In the genomic region with DNA sequence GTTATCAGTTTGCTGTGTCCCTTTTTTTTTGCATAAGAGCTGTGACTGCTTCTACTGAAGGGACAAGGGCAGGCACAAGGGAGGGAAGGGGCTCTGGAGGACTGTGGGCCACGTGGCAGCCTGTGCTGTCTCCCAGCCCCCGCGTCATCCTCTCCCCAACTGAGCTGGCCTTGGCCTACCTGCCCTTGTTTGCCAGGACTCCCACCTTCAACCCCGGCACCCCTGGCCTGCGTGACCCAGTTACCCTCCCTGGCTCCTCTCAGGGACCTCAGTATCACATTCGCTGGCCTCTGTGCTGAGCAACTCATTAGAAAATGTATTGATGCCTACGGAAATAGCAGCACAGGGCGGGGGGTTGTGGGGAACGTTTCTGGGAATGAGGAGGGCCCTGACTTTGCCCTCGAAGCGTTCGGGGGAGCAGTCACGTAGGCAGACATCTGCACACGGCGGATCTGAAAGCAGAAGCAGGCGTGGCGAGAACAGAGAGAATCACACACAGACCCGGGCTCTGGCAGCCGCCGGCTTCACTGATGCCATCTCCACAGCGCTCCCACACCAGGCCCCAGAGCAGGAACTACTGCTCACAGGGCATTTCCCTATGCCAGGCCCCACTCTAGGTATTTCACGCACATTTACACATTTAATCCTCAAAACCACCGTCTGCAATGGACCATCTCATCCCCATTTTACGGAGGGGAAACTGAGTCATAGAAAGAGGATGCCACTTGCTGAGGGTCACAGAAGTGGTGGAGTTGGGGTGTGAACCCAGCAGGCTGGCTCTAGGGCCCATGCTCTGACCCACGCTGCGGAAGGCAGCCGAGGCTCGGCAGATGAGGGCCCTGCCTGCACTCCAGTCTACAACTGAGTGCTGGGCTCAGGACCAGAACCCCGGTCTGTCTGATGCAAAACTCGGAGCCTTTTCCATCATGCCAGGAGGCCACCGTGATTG, we compare ENCODE assay signal across 17 cellular contexts. TPM values are rescaled to one million over a fixed set of nuclear protein-coding genes. Genes with fewer than 3 reads are reported as not detected.
DNase-seq lines count a peak whose midpoint lies in the region; ATAC-seq, FAIRE-seq and TF ChIP-seq lines count a peak whose summit lies in the region.
"Had no signal": no experiment of that assay in that cellular context is flagged by ENCODE, and none has a peak within 500 bp of the region (broad histone marks: within the 10 kb centered on the region; RNA-seq: fewer than 3 reads in every experiment).

No MANE protein-coding gene starts in this region.

- intact Hi-C loops in kidney (cut with DNase I) = no loop called here

- H3K9me3 ChIP-seq in Peyer's patch = no peaks in the 10 kb centered on the region
- H3K9me3 ChIP-seq in kidney (ENCODE audit: control insufficient read depth in 1 of 2, low read length in 2 of 2) = no peaks in the 10 kb centered on the region
- H3K9me3 ChIP-seq: spleen, vagina had no signal

- no peak overlapping the region for H3K4me3 ChIP-seq in Peyer's patch
- no peak overlapping the region for H3K4me3 ChIP-seq in kidney (ENCODE audit: low read length in 2 of 2)
- H3K4me3 ChIP-seq: coronary artery, spleen, vagina had no signal

- peaks cover 14 to 33% of the 10 kb centered on the region in 2 donors for H3K36me3 Mint-ChIP-seq in activated naive CD4-positive, alpha-beta T cell treated with anti-CD3 and anti-CD28 coated beads, Interleukin-2, amount 50 U/mL, for 72 hours

- no peaks in the 10 kb centered on the region for H3K27me3 ChIP-seq in Peyer's patch
- H3K27me3 ChIP-seq: spleen, vagina had no signal

- H3K4me1 ChIP-seq in Peyer's patch (peaks cover 0 to 18% (median 6%) of the 10 kb centered on the region in 4 donors), kidney (ENCODE audit: control insufficient read depth in 1 of 2, insufficient read depth in 1 of 2, low read depth in 1 of 2, low read length in 2 of 2) (peaks cover 0 to 9% of the 10 kb centered on the region in 2 donors)

- H3K27ac ChIP-seq in Peyer's patch = peak overlapping the region in 1 of 4 donors; percentile 7
- no peak overlapping the region for H3K27ac ChIP-seq in kidney (ENCODE audit: low read depth in 2 of 2, low read length in 2 of 2)
- H3K27ac ChIP-seq: coronary artery, vagina had no signal

- no peak for FAIRE-seq in kidney (lab: Jason Lieb, UNC)

- ATAC-seq in activated naive CD4-positive, alpha-beta T cell treated with anti-CD3 and anti-CD28 coated beads, Interleukin-2, amount 50 U/mL, for 72 hours = no peak
- ATAC-seq in stimulated activated naive CD8-positive, alpha-beta T cell treated with anti-CD3 and anti-CD28 coated beads, Interleukin-15, amount 100 ng/mL, for 72 hours = no peak
- ATAC-seq in HG03108 (IDR thresholded peaks at IDR 0.05; ENCODE audit: unreplicated experiment) (no peak), GM19023 (IDR thresholded peaks at IDR 0.05; ENCODE audit: unreplicated experiment) (no peak)
- ATAC-seq: naive thymus-derived CD8-positive, alpha-beta T cell had no signal

- TF ChIP-seq CTCF in Peyer's patch (IDR thresholded peaks at IDR 0.05) (no peak), kidney (IDR thresholded peaks at IDR 0.05; ENCODE audit: borderline replicate concordance, extremely low read depth, insufficient read depth) (no peak)

- no peak for TF ChIP-seq POLR2A in Peyer's patch (IDR thresholded peaks at IDR 0.05)

- H3K27me3 Mint-ChIP-seq in stimulated activated naive CD8-positive, alpha-beta T cell treated with anti-CD3 and anti-CD28 coated beads, Interleukin-15, amount 100 ng/mL, for 72 hours = no peaks in the 10 kb centered on the region
- H3K27me3 Mint-ChIP-seq: activated naive CD8-positive, alpha-beta T cell treated with anti-CD3 and anti-CD28 coated beads, Interleukin-2, amount 10 ng/mL, durations not matched to agents 7 days and 5 days; naive thymus-derived CD8-positive, alpha-beta T cell had no signal

- H3K9me3 Mint-ChIP-seq in activated naive CD4-positive, alpha-beta T cell treated with anti-CD3 and anti-CD28 coated beads, Interleukin-2, amount 50 U/mL, for 72 hours = no peaks in the 10 kb centered on the region
- H3K9me3 Mint-ChIP-seq in stimulated activated naive CD8-positive, alpha-beta T cell treated with anti-CD3 and anti-CD28 coated beads, Interleukin-15, amount 100 ng/mL, for 72 hours = no peaks in the 10 kb centered on the region
- H3K9me3 Mint-ChIP-seq: activated naive CD8-positive, alpha-beta T cell treated with anti-CD3 and anti-CD28 coated beads, Interleukin-2, amount 10 ng/mL, durations not matched to agents 7 days and 5 days; immature natural killer cell; naive thymus-derived CD8-positive, alpha-beta T cell had no signal

- H3K36me3 ChIP-seq in Peyer's patch (peaks cover 0 to 44% (median 0%) of the 10 kb centered on the region in 3 donors), kidney (ENCODE audit: control insufficient read depth in 1 of 2, insufficient read depth in 2 of 2, low read length in 2 of 2) (peaks cover 6 to 8% of the 10 kb centered on the region in 2 donors)

- DNase-seq in activated naive CD4-positive, alpha-beta T cell treated with anti-CD3 and anti-CD28 coated beads, Interleukin-2, amount 50 U/mL, for 72 hours (ENCODE audit: low spot score in 2 of 2) = no peak
- no peak for DNase-seq in activated naive CD4-positive, alpha-beta T cell treated with anti-CD3 and anti-CD28 coated beads, Interleukin-2, amount 50 U/mL, for 16 hours
- DNase-seq in Peyer's patch (peak in 2 of 3 donors; percentile 36 to 62), kidney (peak; percentile 64), HPDE6-E6E7 (ENCODE audit: extremely low spot score) (no peak)
- no peak for DNase-seq in stimulated activated naive CD8-positive, alpha-beta T cell treated with anti-CD3 and anti-CD28 coated beads, Interleukin-15, amount 100 ng/mL, for 72 hours
- DNase-seq: activated CD4-positive, alpha-beta T cell treated with anti-CD3 and anti-CD28 coated beads, Interleukin-2, amount 50 U/mL, for 1 hour; activated naive CD8-positive, alpha-beta T cell treated with anti-CD3 and anti-CD28 coated beads, Interleukin-2, amount 10 ng/mL, durations not matched to agents 7 days and 5 days; immature natural killer cell; naive thymus-derived CD8-positive, alpha-beta T cell; NCI-H524; spleen had no signal

- H3K4me1 Mint-ChIP-seq in stimulated activated naive CD8-positive, alpha-beta T cell treated with anti-CD3 and anti-CD28 coated beads, Interleukin-15, amount 100 ng/mL, for 72 hours = peaks cover 87% of the 10 kb centered on the region

- H3K4me3 Mint-ChIP-seq in stimulated activated naive CD8-positive, alpha-beta T cell treated with anti-CD3 and anti-CD28 coated beads, Interleukin-15, amount 100 ng/mL, for 72 hours = peak overlapping the region in 1 of 2 donors; percentile 23
- H3K4me3 Mint-ChIP-seq: activated naive CD8-positive, alpha-beta T cell treated with anti-CD3 and anti-CD28 coated beads, Interleukin-2, amount 10 ng/mL, durations not matched to agents 7 days and 5 days; immature natural killer cell; naive thymus-derived CD8-positive, alpha-beta T cell had no signal

- H3K27ac Mint-ChIP-seq in activated naive CD4-positive, alpha-beta T cell treated with anti-CD3 and anti-CD28 coated beads, Interleukin-2, amount 50 U/mL, for 72 hours = peak overlapping the region; percentile 32 to 60
- H3K27ac Mint-ChIP-seq in stimulated activated naive CD8-positive, alpha-beta T cell treated with anti-CD3 and anti-CD28 coated beads, Interleukin-15, amount 100 ng/mL, for 72 hours = peak overlapping the region; percentile 33 to 98
- H3K27ac Mint-ChIP-seq: activated naive CD8-positive, alpha-beta T cell treated with anti-CD3 and anti-CD28 coated beads, Interleukin-2, amount 10 ng/mL, durations not matched to agents 7 days and 5 days had no signal

- no peak overlapping the region for H3K9ac ChIP-seq in kidney (ENCODE audit: low read length in 2 of 2)

RNA-seq across cellular contexts. Expression of gene ATF5, which starts 5.7 kb away (rescaled TPM):
- total RNA-seq in activated naive CD4-positive, alpha-beta T cell treated with anti-CD3 and anti-CD28 coated beads, Interleukin-2, amount 50 U/mL, for 72 hours = 10 to 100 TPM in 1 of 2 donors, 1 to 10 TPM in 1; 7.7 to 13.2 TPM
- total RNA-seq in Peyer's patch (10 to 100 TPM in 3 of 4 donors, 1 to 10 TPM in 1; 3.3 to 21.4 (median 18.2) TPM), kidney (36.4 TPM)
- 22.7 TPM for polyA plus RNA-seq in kidney (ENCODE audit: insufficient read depth, low read depth, low replicate concordance)

RNA-seq across cellular contexts. Expression of gene NUP62, which starts 6.0 kb away (rescaled TPM):
- 100 to 1,000 TPM in 1 of 2 donors, 10 to 100 TPM in 1; 82.5 to 109 TPM for total RNA-seq in activated naive CD4-positive, alpha-beta T cell treated with anti-CD3 and anti-CD28 coated beads, Interleukin-2, amount 50 U/mL, for 72 hours
- total RNA-seq in Peyer's patch = 10 to 100 TPM; 40.0 to 54.5 (median 46.0) TPM
- total RNA-seq in kidney = 39.0 TPM
- polyA plus RNA-seq in kidney (ENCODE audit: insufficient read depth, low read depth, low replicate concordance) = 17.1 TPM

RNA-seq across cellular contexts. Expression of gene IL4I1, which starts 26.6 kb away (rescaled TPM):
- total RNA-seq in activated naive CD4-positive, alpha-beta T cell treated with anti-CD3 and anti-CD28 coated beads, Interleukin-2, amount 50 U/mL, for 72 hours = 10 to 100 TPM in 1 of 2 donors, 1 to 10 TPM in 1; 6.3 to 11.1 TPM
- total RNA-seq in Peyer's patch (not detected), kidney (12.8 TPM)
- 0.82 TPM for polyA plus RNA-seq in kidney (ENCODE audit: insufficient read depth, low read depth, low replicate concordance)
- total RNA-seq: SK-MEL-5, vagina had no signal

RNA-seq across cellular contexts. Expression of gene SIGLEC11, which starts 37.6 kb away (rescaled TPM):
- total RNA-seq in activated naive CD4-positive, alpha-beta T cell treated with anti-CD3 and anti-CD28 coated beads, Interleukin-2, amount 50 U/mL, for 72 hours = not detected
- total RNA-seq in Peyer's patch (1 to 10 TPM in 1 of 4 donors, under 1 TPM in 1, not detected in 2; 0.94 to 1.7 TPM), kidney (1.2 TPM)
- 1.5 TPM for polyA plus RNA-seq in kidney (ENCODE audit: insufficient read depth, low read depth, low replicate concordance)
- total RNA-seq: activated naive CD8-positive, alpha-beta T cell treated with anti-CD3 and anti-CD28 coated beads, Interleukin-2, amount 10 ng/mL, durations not matched to agents 7 days and 5 days; naive thymus-derived CD8-positive, alpha-beta T cell; SK-MEL-5 had no signal
- polyA plus RNA-seq: immature natural killer cell; naive thymus-derived CD8-positive, alpha-beta T cell had no signal

RNA-seq across cellular contexts. Expression of gene TBC1D17, which starts 45.8 kb away (rescaled TPM):
- total RNA-seq in activated naive CD4-positive, alpha-beta T cell treated with anti-CD3 and anti-CD28 coated beads, Interleukin-2, amount 50 U/mL, for 72 hours = 10 to 100 TPM; 28.8 to 53.0 TPM
- total RNA-seq in Peyer's patch (10 to 100 TPM; 22.8 to 83.3 (median 62.1) TPM), kidney (43.6 TPM)
- 34.8 TPM for polyA plus RNA-seq in kidney (ENCODE audit: insufficient read depth, low read depth, low replicate concordance)

Comparison
In these comparisons a context has a peak if more than half of its experiments do, and no peak if none do; other contexts are left out.
1. DNase-seq: peak in Peyer's patch (2 of 3) and kidney (single experiment); none in activated naive CD4-positive, alpha-beta T cell treated with anti-CD3 and anti-CD28 coated beads, Interleukin-2, amount 50 U/mL, for 72 hours (0 of 2), activated naive CD4-positive, alpha-beta T cell treated with anti-CD3 and anti-CD28 coated beads, Interleukin-2, amount 50 U/mL, for 16 hours (single experiment), stimulated activated naive CD8-positive, alpha-beta T cell treated with anti-CD3 and anti-CD28 coated beads, Interleukin-15, amount 100 ng/mL, for 72 hours (0 of 2) and HPDE6-E6E7 (single experiment).